Comparison of ENCODE assay signal across 8 cellular contexts in genomic region chr11:66051766-66052663, GRCh38. TPM values are rescaled to one million over a fixed set of nuclear protein-coding genes. Genes with fewer than 3 reads are reported as not detected.
DNase-seq lines count a peak whose midpoint lies in the region; ATAC-seq and TF ChIP-seq lines count a peak whose summit lies in the region.

A gene with protein sequence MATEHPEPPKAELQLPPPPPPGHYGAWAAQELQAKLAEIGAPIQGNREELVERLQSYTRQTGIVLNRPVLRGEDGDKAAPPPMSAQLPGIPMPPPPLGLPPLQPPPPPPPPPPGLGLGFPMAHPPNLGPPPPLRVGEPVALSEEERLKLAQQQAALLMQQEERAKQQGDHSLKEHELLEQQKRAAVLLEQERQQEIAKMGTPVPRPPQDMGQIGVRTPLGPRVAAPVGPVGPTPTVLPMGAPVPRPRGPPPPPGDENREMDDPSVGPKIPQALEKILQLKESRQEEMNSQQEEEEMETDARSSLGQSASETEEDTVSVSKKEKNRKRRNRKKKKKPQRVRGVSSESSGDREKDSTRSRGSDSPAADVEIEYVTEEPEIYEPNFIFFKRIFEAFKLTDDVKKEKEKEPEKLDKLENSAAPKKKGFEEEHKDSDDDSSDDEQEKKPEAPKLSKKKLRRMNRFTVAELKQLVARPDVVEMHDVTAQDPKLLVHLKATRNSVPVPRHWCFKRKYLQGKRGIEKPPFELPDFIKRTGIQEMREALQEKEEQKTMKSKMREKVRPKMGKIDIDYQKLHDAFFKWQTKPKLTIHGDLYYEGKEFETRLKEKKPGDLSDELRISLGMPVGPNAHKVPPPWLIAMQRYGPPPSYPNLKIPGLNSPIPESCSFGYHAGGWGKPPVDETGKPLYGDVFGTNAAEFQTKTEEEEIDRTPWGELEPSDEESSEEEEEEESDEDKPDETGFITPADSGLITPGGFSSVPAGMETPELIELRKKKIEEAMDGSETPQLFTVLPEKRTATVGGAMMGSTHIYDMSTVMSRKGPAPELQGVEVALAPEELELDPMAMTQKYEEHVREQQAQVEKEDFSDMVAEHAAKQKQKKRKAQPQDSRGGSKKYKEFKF (plus strand): TSS chr11:66052364. CDS start chr11:66052385, 21 bp downstream.

- H3K9me2 ChIP-seq in SK-N-SH, result no peaks in the 10 kb centered on the region

- H3K27ac ChIP-seq in SK-N-SH (ENCODE audit: low read depth in 2 of 2, low read length in 1 of 2) (peak within 1 kb of the TSS; percentile 81 to 94), testis (peak within 1 kb of the TSS; percentile 80 to 85)

- no peaks in the 10 kb centered on the region for H3K9me3 ChIP-seq in SK-N-SH
- H3K9me3 ChIP-seq in testis, result no peaks in the 10 kb centered on the region

- H3K79me2 ChIP-seq in SK-N-SH (ENCODE audit: insufficient read depth), result peaks cover 49% of the 10 kb centered on the region

- H3K4me1 ChIP-seq in SK-N-SH (ENCODE audit: control insufficient read depth in 1 of 2, insufficient read depth in 2 of 2, low read depth in 1 of 2, low read length in 1 of 2) (peaks cover 15 to 40% of the 10 kb centered on the region in 2 experiments; a peak in 2 of 4 replicates), testis (peaks cover 37% of the 10 kb centered on the region)

- H3K4me3 ChIP-seq in GM06990 (replicated peaks; ENCODE audit: low read depth, low read length) (peak within 1 kb of the TSS; percentile 98), SK-N-SH (ENCODE audit: low read depth in 2 of 2, low read length in 1 of 2) (peak within 1 kb of the TSS; percentile 90 to 99), testis (peak within 1 kb of the TSS; percentile 79 to 96)

- no peaks in the 10 kb centered on the region for H3F3A ChIP-seq in SK-N-SH (replicated peaks; ENCODE audit: insufficient read depth)

- WGBS in SK-N-SH (ENCODE audit: low lambda C conversion rate), result 4% methylated on average over 15 of the region's 84 CpGs
- 0 to 1% methylated on average over 25 to 62 of the region's 84 CpGs for WGBS in testis, 2 donors

- intact Hi-C loops in testis (cut with DNase I; ENCODE audit: low total_unique reads), result no loop called here

- no peak for TF ChIP-seq RAD21 in SK-N-SH (IDR thresholded peaks at IDR 0.05; ENCODE audit: low read length)

- TF ChIP-seq EP300 in SK-N-SH (IDR thresholded peaks at IDR 0.05; ENCODE audit: borderline replicate concordance in 1 of 2, low read depth in 1 of 2, low read length in 1 of 2), result no peak; a peak in 1 of 4 replicates

- peaks cover 15% of the 10 kb centered on the region for H3K36me3 ChIP-seq in GM06990 (ENCODE audit: control insufficient read depth, insufficient read depth, low read length)
- peaks cover 27 to 36% of the 10 kb centered on the region in 2 experiments for H3K36me3 ChIP-seq in SK-N-SH (replicated peaks in 1 of 2; ENCODE audit: control insufficient read depth in 1 of 2, insufficient read depth in 2 of 2, low read length in 1 of 2)
- no peaks in the 10 kb centered on the region for H3K36me3 ChIP-seq in testis (ENCODE audit: low read depth, missing control alignments)

- CTCF ChIA-PET in SK-N-SH (lab: Yijun Ruan, JAX), result interaction anchor here (0.7 to 6.7 kb wide), 12 partner anchors 12 to 168 kb away, joined by 3 to 101 read pairs (median 4); partner anchors contain the start of genes BANF1, EIF1AD and PACS1

- no peaks in the 10 kb centered on the region for H4K20me1 ChIP-seq in SK-N-SH (ENCODE audit: insufficient read depth)

- TF ChIP-seq CTCF in GM06990 (IDR thresholded peaks at IDR 0.05; ENCODE audit: insufficient read depth, low read length, poor library complexity, severe bottlenecking) (no peak), SK-N-SH (IDR thresholded peaks at IDR 0.05) (no peak), omental fat pad (IDR thresholded peaks at IDR 0.05) (no peak), testis (IDR thresholded peaks at IDR 0.05) (no peak)

- H3K27me3 ChIP-seq in GM06990 (replicated peaks; ENCODE audit: control insufficient read depth, insufficient read depth, low read length), result no peaks in the 10 kb centered on the region
- no peaks in the 10 kb centered on the region for H3K27me3 ChIP-seq in SK-N-SH (ENCODE audit: insufficient read depth)
- H3K27me3 ChIP-seq in testis, result no peaks in the 10 kb centered on the region

- ATAC-seq in HG02571 (IDR thresholded peaks at IDR 0.05; ENCODE audit: unreplicated experiment), result peak; percentile 91
- ATAC-seq in omental fat pad (ENCODE audit: low FRiP score), result peak; percentile 99

- H2AFZ ChIP-seq in SK-N-SH (ENCODE audit: low read depth), result peak within 1 kb of the TSS; percentile 72

- peak within 1 kb of the TSS; percentile 86 for H3K4me2 ChIP-seq in SK-N-SH

- peak; percentile 41 for TF ChIP-seq POLR2A in testis (IDR thresholded peaks at IDR 0.05)

- DNase-seq in GM06990 (ENCODE audit: extremely low read depth, insufficient read length) (peak; percentile 100), NCI-H1048 (lab: John Stamatoyannopoulos, UW) (peak; percentile 91), SK-N-SH (peak; percentile 96), globus pallidus (ENCODE audit: low spot score) (peak; percentile 99), omental fat pad (ENCODE audit: low spot score) (peak; percentile 82), testis (peak; percentile 99)
- DNase-seq in activated naive CD4-positive, alpha-beta T cell treated with anti-CD3 and anti-CD28 coated beads, Interleukin-2, amount 50 U/mL, for 16 hours, result peak; percentile 97

- POLR2A ChIA-PET in SK-N-SH (lab: Yijun Ruan, JAX), result interaction anchor here (0.7 to 2.4 kb wide), 4 partner anchors 9 to 68 kb away, joined by 3 to 8 read pairs (median 4); partner anchors contain the start of gene BANF1

- H3K9ac ChIP-seq in SK-N-SH, result peak within 1 kb of the TSS; percentile 95

TF ChIP-seq in SK-N-SH, 30 proteins besides CTCF, POLR2A, EP300 and RAD21 (continues in another document):
- no peak for TF ChIP-seq GATA2 (CRISPR knock-in tag; IDR thresholded peaks at IDR 0.05)
- TF ChIP-seq POLR2AphosphoS5 (IDR thresholded peaks at IDR 0.05; ENCODE audit: low read depth, low read length), result peak; percentile 77
- no peak; the same call in 1 of the 2 replicates for TF ChIP-seq TCF12 (IDR thresholded peaks at IDR 0.05)
- TF ChIP-seq FOXJ3 (CRISPR knock-in tag; IDR thresholded peaks at IDR 0.05), result no peak
- no peak for TF ChIP-seq RXRA (IDR thresholded peaks at IDR 0.05; ENCODE audit: borderline replicate concordance, low read depth)
- TF ChIP-seq JUND (IDR thresholded peaks at IDR 0.05), result no peak
- TF ChIP-seq, protein P1, sequence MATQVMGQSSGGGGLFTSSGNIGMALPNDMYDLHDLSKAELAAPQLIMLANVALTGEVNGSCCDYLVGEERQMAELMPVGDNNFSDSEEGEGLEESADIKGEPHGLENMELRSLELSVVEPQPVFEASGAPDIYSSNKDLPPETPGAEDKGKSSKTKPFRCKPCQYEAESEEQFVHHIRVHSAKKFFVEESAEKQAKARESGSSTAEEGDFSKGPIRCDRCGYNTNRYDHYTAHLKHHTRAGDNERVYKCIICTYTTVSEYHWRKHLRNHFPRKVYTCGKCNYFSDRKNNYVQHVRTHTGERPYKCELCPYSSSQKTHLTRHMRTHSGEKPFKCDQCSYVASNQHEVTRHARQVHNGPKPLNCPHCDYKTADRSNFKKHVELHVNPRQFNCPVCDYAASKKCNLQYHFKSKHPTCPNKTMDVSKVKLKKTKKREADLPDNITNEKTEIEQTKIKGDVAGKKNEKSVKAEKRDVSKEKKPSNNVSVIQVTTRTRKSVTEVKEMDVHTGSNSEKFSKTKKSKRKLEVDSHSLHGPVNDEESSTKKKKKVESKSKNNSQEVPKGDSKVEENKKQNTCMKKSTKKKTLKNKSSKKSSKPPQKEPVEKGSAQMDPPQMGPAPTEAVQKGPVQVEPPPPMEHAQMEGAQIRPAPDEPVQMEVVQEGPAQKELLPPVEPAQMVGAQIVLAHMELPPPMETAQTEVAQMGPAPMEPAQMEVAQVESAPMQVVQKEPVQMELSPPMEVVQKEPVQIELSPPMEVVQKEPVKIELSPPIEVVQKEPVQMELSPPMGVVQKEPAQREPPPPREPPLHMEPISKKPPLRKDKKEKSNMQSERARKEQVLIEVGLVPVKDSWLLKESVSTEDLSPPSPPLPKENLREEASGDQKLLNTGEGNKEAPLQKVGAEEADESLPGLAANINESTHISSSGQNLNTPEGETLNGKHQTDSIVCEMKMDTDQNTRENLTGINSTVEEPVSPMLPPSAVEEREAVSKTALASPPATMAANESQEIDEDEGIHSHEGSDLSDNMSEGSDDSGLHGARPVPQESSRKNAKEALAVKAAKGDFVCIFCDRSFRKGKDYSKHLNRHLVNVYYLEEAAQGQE (IDR thresholded peaks at IDR 0.05; ENCODE audit: low read depth, low read length), result 0 out of 2 replicates have a peak, but pooled peaks have one; percentile 8
- peak; percentile 78 for TF ChIP-seq MXI1 (IDR thresholded peaks at IDR 0.05; ENCODE audit: low read depth, low read length)
- TF ChIP-seq MEF2A (IDR thresholded peaks at IDR 0.05; ENCODE audit: borderline replicate concordance, low read depth), result no peak
- TF ChIP-seq TAF1 (IDR thresholded peaks at IDR 0.05; ENCODE audit: borderline replicate concordance, low read depth, low read length), result peak; percentile 94
- no peak for TF ChIP-seq RCOR1 (IDR thresholded peaks at IDR 0.05; ENCODE audit: low read length)
- no peak; the same call in 1 of the 2 replicates for TF ChIP-seq RFX5 (IDR thresholded peaks at IDR 0.05; ENCODE audit: low read length)
- TF ChIP-seq EZH2phosphoT487 (IDR thresholded peaks at IDR 0.05; ENCODE audit: borderline replicate concordance, low read depth), result no peak
- peak; percentile 66 for TF ChIP-seq MAX (IDR thresholded peaks at IDR 0.05; ENCODE audit: low read depth)
- TF ChIP-seq FOSL2 (IDR thresholded peaks at IDR 0.05; ENCODE audit: borderline replicate concordance, low read depth), result no peak
- no peak for TF ChIP-seq USF2 (IDR thresholded peaks at IDR 0.05; ENCODE audit: borderline replicate concordance, low read depth, low read length)
- no peak for TF ChIP-seq SMC3 (IDR thresholded peaks at IDR 0.05; ENCODE audit: low read depth, low read length)

RNA-seq across cellular contexts. Expression of the gene that starts here (rescaled TPM):
- polyA plus RNA-seq in SK-N-SH (2012; rRNA removed), result 90.9 and 128 TPM in 2 replicates
- 118 and 127 TPM in 2 replicates for polyA plus RNA-seq in SK-N-SH (2012; cell fraction: cytosol; rRNA removed)
- polyA plus RNA-seq in SK-N-SH (2012; cell fraction: nucleus; rRNA removed), result 148 and 167 TPM in 2 replicates
- 100 to 1,000 TPM in 3 of 4 donors, 10 to 100 TPM in 1; 98.9 to 173 (median 140) TPM for total RNA-seq in omental fat pad
- 100 to 1,000 TPM; 307 to 315 TPM for total RNA-seq in testis
- polyA plus RNA-seq in testis (ENCODE audit: insufficient read depth, low read depth, low replicate concordance), result 341 TPM

Comparison
In these comparisons a context has a peak if more than half of its experiments do, and no peak if none do; other contexts are left out.
1. Peak in every context shown above with its lines: DNase-seq, ATAC-seq, H3K4me3 ChIP-seq and H3K27ac ChIP-seq.